18 cellular contexts compared by ENCODE assay signal in genomic region chr9:93077811-93078210, GRCh38. TPM values are rescaled to one million over a fixed set of nuclear protein-coding genes. Genes with fewer than 3 reads are reported as not detected.
DNase-seq lines count a peak whose midpoint lies in the region; ATAC-seq and TF ChIP-seq lines count a peak whose summit lies in the region.
"Had no signal": no experiment of that assay in that cellular context is flagged by ENCODE, and none has a peak within 500 bp of the region (broad histone marks: within the 10 kb centered on the region; RNA-seq: fewer than 3 reads in every experiment).

No MANE protein-coding gene starts in this region.

- intact Hi-C loops in mucosa of descending colon (cut with DNase I, micrococcal nuclease): no loop called here

- H3K36me3 Mint-ChIP-seq in activated naive CD8-positive, alpha-beta T cell treated with anti-CD3 and anti-CD28 coated beads, Interleukin-2, amount 10 ng/mL, durations not matched to agents 7 days and 5 days: peaks cover 30% of the 10 kb centered on the region
- peaks cover 25% of the 10 kb centered on the region for H3K36me3 Mint-ChIP-seq in activated naive CD8-positive, alpha-beta T cell treated with anti-CD3 and anti-CD28 coated beads for 36 hours
- H3K36me3 Mint-ChIP-seq in activated T-helper 17 cell treated with anti-CD3 and anti-CD28 coated beads, Interleukin-2, amount 50 U/mL, for 72 hours (ENCODE audit: low read depth): peaks cover 50% of the 10 kb centered on the region

- H3K36me3 ChIP-seq in mucosa of descending colon (ENCODE audit: low read depth): no peaks in the 10 kb centered on the region

- peaks cover 17% of the 10 kb centered on the region for H3K4me1 Mint-ChIP-seq in activated naive CD8-positive, alpha-beta T cell treated with anti-CD3 and anti-CD28 coated beads, Interleukin-2, amount 10 ng/mL, durations not matched to agents 7 days and 5 days
- peaks cover 33% of the 10 kb centered on the region for H3K4me1 Mint-ChIP-seq in activated naive CD8-positive, alpha-beta T cell treated with anti-CD3 and anti-CD28 coated beads for 36 hours
- H3K4me1 Mint-ChIP-seq in activated T-helper 17 cell treated with anti-CD3 and anti-CD28 coated beads, Interleukin-2, amount 50 U/mL, for 72 hours: peaks cover 17% of the 10 kb centered on the region

- peak; percentile 14 for DNase-seq in activated naive CD8-positive, alpha-beta T cell treated with anti-CD3 and anti-CD28 coated beads, Interleukin-2, amount 10 ng/mL, durations not matched to agents 7 days and 5 days
- DNase-seq in activated naive CD8-positive, alpha-beta T cell treated with anti-CD3 and anti-CD28 coated beads for 36 hours: no peak
- DNase-seq in mucosa of descending colon (peak in 2 of 3 donors; percentile 16 to 31), midbrain (lab: John Stamatoyannopoulos, UW) (no peak), DMS153 (lab: John Stamatoyannopoulos, UW) (no peak)
- DNase-seq: ACHN, DND-41, H7, KG1, NCI-H1105 treated with DMSO at 0.1 percent for 48 hours, NCI-H1694 treated with DMSO at 0.1 percent for 48 hours, NCI-H524, NCI-H82, OCI-M1, SHP77 had no signal

- POLR2A ChIA-PET in activated naive CD8-positive, alpha-beta T cell treated with anti-CD3 and anti-CD28 coated beads, Interleukin-2, amount 10 ng/mL, durations not matched to agents 7 days and 5 days (lab: Charles Lee): no interaction called here

- H3K27me3 Mint-ChIP-seq in activated naive CD8-positive, alpha-beta T cell treated with anti-CD3 and anti-CD28 coated beads, Interleukin-2, amount 10 ng/mL, durations not matched to agents 7 days and 5 days: no peaks in the 10 kb centered on the region
- H3K27me3 Mint-ChIP-seq in activated naive CD8-positive, alpha-beta T cell treated with anti-CD3 and anti-CD28 coated beads for 36 hours: no peaks in the 10 kb centered on the region
- no peaks in the 10 kb centered on the region for H3K27me3 Mint-ChIP-seq in activated T-helper 17 cell treated with anti-CD3 and anti-CD28 coated beads, Interleukin-2, amount 50 U/mL, for 72 hours

- H3K9me3 ChIP-seq in mucosa of descending colon: no peaks in the 10 kb centered on the region

- H3K4me1 ChIP-seq in mucosa of descending colon (ENCODE audit: low read depth): no peaks in the 10 kb centered on the region

- H3K4me3 Mint-ChIP-seq in activated naive CD8-positive, alpha-beta T cell treated with anti-CD3 and anti-CD28 coated beads, Interleukin-2, amount 10 ng/mL, durations not matched to agents 7 days and 5 days: no peak overlapping the region
- no peak overlapping the region for H3K4me3 Mint-ChIP-seq in activated naive CD8-positive, alpha-beta T cell treated with anti-CD3 and anti-CD28 coated beads for 36 hours
- H3K4me3 Mint-ChIP-seq in activated T-helper 17 cell treated with anti-CD3 and anti-CD28 coated beads, Interleukin-2, amount 50 U/mL, for 72 hours: no peak overlapping the region

- no peak overlapping the region for H3K27ac Mint-ChIP-seq in activated naive CD8-positive, alpha-beta T cell treated with anti-CD3 and anti-CD28 coated beads, Interleukin-2, amount 10 ng/mL, durations not matched to agents 7 days and 5 days
- H3K27ac Mint-ChIP-seq in activated naive CD8-positive, alpha-beta T cell treated with anti-CD3 and anti-CD28 coated beads for 36 hours: no peak overlapping the region
- H3K27ac Mint-ChIP-seq in activated T-helper 17 cell treated with anti-CD3 and anti-CD28 coated beads, Interleukin-2, amount 50 U/mL, for 72 hours: peak overlapping the region; percentile 84

- TF ChIP-seq CTCF in mucosa of descending colon (IDR thresholded peaks at IDR 0.05): no peak

- no peak overlapping the region for H3K4me3 ChIP-seq in mucosa of descending colon

- H3K9me3 Mint-ChIP-seq in activated naive CD8-positive, alpha-beta T cell treated with anti-CD3 and anti-CD28 coated beads, Interleukin-2, amount 10 ng/mL, durations not matched to agents 7 days and 5 days: no peaks in the 10 kb centered on the region
- H3K9me3 Mint-ChIP-seq in activated naive CD8-positive, alpha-beta T cell treated with anti-CD3 and anti-CD28 coated beads for 36 hours: no peaks in the 10 kb centered on the region
- H3K9me3 Mint-ChIP-seq in activated T-helper 17 cell treated with anti-CD3 and anti-CD28 coated beads, Interleukin-2, amount 50 U/mL, for 72 hours: no peaks in the 10 kb centered on the region

- ATAC-seq in activated naive CD8-positive, alpha-beta T cell treated with anti-CD3 and anti-CD28 coated beads, Interleukin-2, amount 10 ng/mL, durations not matched to agents 7 days and 5 days (ENCODE audit: low read depth): no peak
- ATAC-seq in activated T-helper 17 cell treated with anti-CD3 and anti-CD28 coated beads, Interleukin-2, amount 50 U/mL, for 72 hours (replicated peaks): no peak
- ATAC-seq in mucosa of descending colon (no peak), GM19397 (IDR thresholded peaks at IDR 0.05; ENCODE audit: unreplicated experiment) (no peak)

RNA-seq across cellular contexts. Expression of gene CARD19, which starts 18.2 kb away (rescaled TPM):
- total RNA-seq in activated naive CD8-positive, alpha-beta T cell treated with anti-CD3 and anti-CD28 coated beads, Interleukin-2, amount 10 ng/mL, durations not matched to agents 7 days and 5 days: 10 to 100 TPM; 68.1 to 68.2 TPM
- total RNA-seq in activated naive CD8-positive, alpha-beta T cell treated with anti-CD3 and anti-CD28 coated beads for 36 hours: 10 to 100 TPM; 36.5 to 38.6 TPM
- total RNA-seq in activated T-helper 17 cell treated with anti-CD3 and anti-CD28 coated beads, Interleukin-2, amount 50 U/mL, for 72 hours: 10 to 100 TPM; 83.6 to 87.3 TPM
- total RNA-seq in mucosa of descending colon: 10 to 100 TPM; 39.1 to 47.8 (median 44.2) TPM

RNA-seq across cellular contexts. Expression of gene SUSD3, which starts 19.3 kb away (rescaled TPM):
- 10 to 100 TPM; 68.0 to 70.4 TPM for total RNA-seq in activated naive CD8-positive, alpha-beta T cell treated with anti-CD3 and anti-CD28 coated beads, Interleukin-2, amount 10 ng/mL, durations not matched to agents 7 days and 5 days
- 10 to 100 TPM; 27.1 to 28.8 TPM for total RNA-seq in activated naive CD8-positive, alpha-beta T cell treated with anti-CD3 and anti-CD28 coated beads for 36 hours
- total RNA-seq in activated T-helper 17 cell treated with anti-CD3 and anti-CD28 coated beads, Interleukin-2, amount 50 U/mL, for 72 hours: 10 to 100 TPM; 45.4 to 68.4 TPM
- total RNA-seq in mucosa of descending colon: 1 to 10 TPM; 1.2 to 2.5 (median 1.8) TPM
- total RNA-seq: G401 had no signal

RNA-seq across cellular contexts. Expression of gene NINJ1, which starts 56.2 kb away (rescaled TPM):
- total RNA-seq in activated naive CD8-positive, alpha-beta T cell treated with anti-CD3 and anti-CD28 coated beads, Interleukin-2, amount 10 ng/mL, durations not matched to agents 7 days and 5 days: 10 to 100 TPM; 29.5 to 30.4 TPM
- 10 to 100 TPM; 74.9 to 77.8 TPM for total RNA-seq in activated naive CD8-positive, alpha-beta T cell treated with anti-CD3 and anti-CD28 coated beads for 36 hours
- total RNA-seq in activated T-helper 17 cell treated with anti-CD3 and anti-CD28 coated beads, Interleukin-2, amount 50 U/mL, for 72 hours: 100 to 1,000 TPM in 1 of 2 donors, 10 to 100 TPM in 1; 56.0 to 197 TPM
- total RNA-seq in mucosa of descending colon: 10 to 100 TPM; 19.5 to 68.9 (median 23.2) TPM

Comparison
In these comparisons a context has a peak if more than half of its experiments do, and no peak if none do; other contexts are left out.
1. DNase-seq: peak in activated naive CD8-positive, alpha-beta T cell treated with anti-CD3 and anti-CD28 coated beads, Interleukin-2, amount 10 ng/mL, durations not matched to agents 7 days and 5 days (single experiment) and mucosa of descending colon (2 of 3); none in activated naive CD8-positive, alpha-beta T cell treated with anti-CD3 and anti-CD28 coated beads for 36 hours (single experiment), midbrain (single experiment) and DMS153 (single experiment).
2. RNA of gene SUSD3, which starts 19.3 kb away (total RNA-seq): 68.0 to 70.4 TPM in activated naive CD8-positive, alpha-beta T cell treated with anti-CD3 and anti-CD28 coated beads, Interleukin-2, amount 10 ng/mL, durations not matched to agents 7 days and 5 days, 45.4 to 68.4 TPM in activated T-helper 17 cell treated with anti-CD3 and anti-CD28 coated beads, Interleukin-2, amount 50 U/mL, for 72 hours and 27.1 to 28.8 TPM in activated naive CD8-positive, alpha-beta T cell treated with anti-CD3 and anti-CD28 coated beads for 36 hours; 1.2 to 2.5 TPM in mucosa of descending colon; every median in the first group is over 4 times any median in the second.